Comparison of ENCODE assay signal across 8 cellular contexts in genomic region chr3:119810018-119810435, GRCh38. TPM values are rescaled to one million over a fixed set of nuclear protein-coding genes. Genes with fewer than 3 reads are reported as not detected.
DNase-seq lines count a peak whose midpoint lies in the region; ATAC-seq and TF ChIP-seq lines count a peak whose summit lies in the region.

No MANE protein-coding gene starts in this region.

- DNase-seq in RPMI8226 (peak; percentile 58), kidney epithelial cell (ENCODE audit: low read depth) (no peak), T1000 (lab: John Stamatoyannopoulos, UW) (no peak), midbrain (lab: John Stamatoyannopoulos, UW) (no peak)
- DNase-seq in activated naive CD8-positive, alpha-beta T cell treated with anti-CD3 and anti-CD28 coated beads, Interleukin-2, amount 50 U/mL, for 16 hours (ENCODE audit: low read depth, low spot score): peak; percentile 29
- DNase-seq in stimulated activated CD4-positive, alpha-beta T cell treated with anti-CD3 and anti-CD28 coated beads, TNF-alpha, amount 100 ng/mL, for 48 hours (ENCODE audit: low read depth in 3 of 3): peak; percentile 35 to 41 (median 39)

- H3K27me3 ChIP-seq in kidney epithelial cell (ENCODE audit: control insufficient read depth, insufficient read depth, low read length): peaks cover 3% of the 10 kb centered on the region

- peak overlapping the region; percentile 44 for H3K4me3 ChIP-seq in kidney epithelial cell (ENCODE audit: low read depth, low read length)

- peak; percentile 33 for TF ChIP-seq CTCF in kidney epithelial cell (IDR thresholded peaks at IDR 0.05; ENCODE audit: insufficient read depth, low read length, poor library complexity, severe bottlenecking)

- ATAC-seq in GM18502 (IDR thresholded peaks at IDR 0.05; ENCODE audit: poor library complexity, unreplicated experiment) (peak; percentile 90), HG02678 (IDR thresholded peaks at IDR 0.05; ENCODE audit: unreplicated experiment) (peak; percentile 83)

- H3K36me3 ChIP-seq in kidney epithelial cell (ENCODE audit: control insufficient read depth, insufficient read depth, low read length): no peaks in the 10 kb centered on the region

RNA-seq across cellular contexts. Expression of gene NR1I2, which starts 28.1 kb away (rescaled TPM):
- 0.14 and 0.79 TPM in 2 replicates for total RNA-seq in kidney epithelial cell

Comparison
In these comparisons a context has a peak if more than half of its experiments do, and no peak if none do; other contexts are left out.
1. DNase-seq: peak in RPMI8226 (single experiment), activated naive CD8-positive, alpha-beta T cell treated with anti-CD3 and anti-CD28 coated beads, Interleukin-2, amount 50 U/mL, for 16 hours (single experiment) and stimulated activated CD4-positive, alpha-beta T cell treated with anti-CD3 and anti-CD28 coated beads, TNF-alpha, amount 100 ng/mL, for 48 hours (3 of 3); none in kidney epithelial cell (single experiment), T1000 (single experiment) and midbrain (single experiment).